Comparison of ENCODE assay signal across 13 cellular contexts in genomic region chr1:31531177-31532000, GRCh38. TPM values are rescaled to one million over a fixed set of nuclear protein-coding genes. Genes with fewer than 3 reads are reported as not detected.
A peak's percentile ranks its signal among the peaks of the same experiment; 100 is the strongest.
DNase-seq lines count a peak whose midpoint lies in the region; ATAC-seq, FAIRE-seq and TF ChIP-seq lines count a peak whose summit lies in the region.
"Had no signal": no experiment of that assay in that cellular context is flagged by ENCODE, and none has a peak within 500 bp of the region (broad histone marks: within the 10 kb centered on the region; RNA-seq: fewer than 3 reads in every experiment).

No MANE protein-coding gene starts in this region.

- peaks cover 16% of the 10 kb centered on the region for H3K4me1 ChIP-seq in mucosa of descending colon (ENCODE audit: low read depth)
- H3K4me1 ChIP-seq: adrenal gland had no signal

- H3K9me3 Mint-ChIP-seq in chondrocyte (ENCODE audit: low read depth) = no peaks in the 10 kb centered on the region
- H3K9me3 Mint-ChIP-seq in nephron = no peaks in the 10 kb centered on the region

- H3K36me3 Mint-ChIP-seq in chondrocyte (ENCODE audit: low read depth) (no peaks in the 10 kb centered on the region), nephron (ENCODE audit: low read depth) (no peaks in the 10 kb centered on the region)

- H3K4me1 Mint-ChIP-seq in chondrocyte (ENCODE audit: low read depth) (peaks cover 28% of the 10 kb centered on the region), nephron (peaks cover 17% of the 10 kb centered on the region)

- DNase-seq in GM18507 (ENCODE audit: extremely low spot score, insufficient read length, low read depth) (no peak), NCI-H2227 treated with DMSO at 0.1 percent for 48 hours (lab: John Stamatoyannopoulos, UW) (peak; percentile 56), chondrocyte (ENCODE audit: low spot score) (no peak), mucosa of descending colon (no peak)
- DNase-seq: adrenal gland, NCI-H345, sigmoid colon, T-helper 1 cell had no signal

- no peak overlapping the region for H3K4me3 ChIP-seq in mucosa of descending colon
- H3K4me3 ChIP-seq: adrenal gland, sigmoid colon had no signal

- H3K27ac Mint-ChIP-seq in chondrocyte (ENCODE audit: unreplicated experiment) = peak overlapping the region; percentile 77
- peak overlapping the region; percentile 8 to 58 (median 9) for H3K27ac Mint-ChIP-seq in nephron

- ATAC-seq in HG03432 (IDR thresholded peaks at IDR 0.05; ENCODE audit: unreplicated experiment) = no peak
- ATAC-seq in HG03108 (IDR thresholded peaks at IDR 0.05; ENCODE audit: unreplicated experiment) = no peak
- no peak for ATAC-seq in mucosa of descending colon
- ATAC-seq in HG02763 (IDR thresholded peaks at IDR 0.05; ENCODE audit: unreplicated experiment) = no peak

- H3K36me3 ChIP-seq in mucosa of descending colon (ENCODE audit: low read depth) = no peaks in the 10 kb centered on the region
- H3K36me3 ChIP-seq: adrenal gland, sigmoid colon had no signal

- H3K4me3 Mint-ChIP-seq in chondrocyte (ENCODE audit: unreplicated experiment) (no peak overlapping the region), nephron (no peak overlapping the region)

- peak; percentile 38 for FAIRE-seq in GM18507 (lab: Jason Lieb, UNC)

- H3K27me3 Mint-ChIP-seq in chondrocyte (ENCODE audit: low read depth) = no peaks in the 10 kb centered on the region
- H3K27me3 Mint-ChIP-seq in nephron (ENCODE audit: low read depth) = no peaks in the 10 kb centered on the region

- no peak for TF ChIP-seq CTCF in chondrocyte (IDR thresholded peaks at IDR 0.05)
- no peak for TF ChIP-seq CTCF in nephron (IDR thresholded peaks at IDR 0.05; ENCODE audit: unreplicated experiment in 3 of 3)
- no peak for TF ChIP-seq CTCF in mucosa of descending colon (IDR thresholded peaks at IDR 0.05)

- intact Hi-C loops in mucosa of descending colon (cut with DNase I, micrococcal nuclease) = no loop called here

- H3K9me3 ChIP-seq in mucosa of descending colon = no peaks in the 10 kb centered on the region
- H3K9me3 ChIP-seq: adrenal gland, sigmoid colon had no signal

RNA-seq across cellular contexts. Expression of gene TINAGL1, which starts 44.9 kb away (rescaled TPM):
- 4.7 to 154 TPM (median 147 TPM) in 3 replicates for total RNA-seq in chondrocyte
- 100 to 1,000 TPM; 104 to 169 (median 148) TPM for total RNA-seq in mucosa of descending colon
- total RNA-seq: activated CD8-positive, alpha-beta memory T cell treated with anti-CD3 and anti-CD28 coated beads for 36 hours had no signal
